Comparison of ENCODE assay signal across 18 cellular contexts in the genomic region with DNA sequence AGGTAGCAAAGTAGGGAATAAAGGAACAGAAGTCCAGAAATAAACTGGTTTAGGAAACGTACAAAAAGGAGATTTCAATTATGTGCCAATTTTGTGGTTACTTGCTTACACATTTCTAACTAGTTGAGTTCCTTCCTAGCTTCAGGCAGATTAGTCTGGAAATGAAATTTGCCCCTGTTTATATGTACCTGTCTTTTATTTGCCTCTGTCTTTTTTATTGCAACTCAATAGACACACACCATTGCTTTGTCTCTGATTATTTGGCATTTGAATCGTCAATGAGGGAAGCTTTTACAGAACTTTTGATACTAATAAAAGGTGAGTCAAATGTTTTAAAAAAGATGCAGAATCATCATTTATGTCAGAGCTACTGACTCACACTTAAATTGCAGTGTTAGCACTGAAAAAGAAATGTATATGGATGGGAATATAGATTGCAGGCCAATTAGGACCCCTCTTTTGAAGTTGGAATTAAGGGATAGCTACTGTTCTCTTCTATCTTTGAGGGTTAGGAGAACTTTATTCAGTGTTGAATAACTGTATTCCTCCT.
"Had no signal": no experiment of that assay in that cellular context is flagged by ENCODE, and none has a peak within 500 bp of the region (broad histone marks: within the 10 kb centered on the region; RNA-seq: fewer than 3 reads in every experiment).

No MANE protein-coding gene starts in this region.

- H3K4me3 Mint-ChIP-seq: activated CD4-positive, alpha-beta T cell treated with anti-CD3 and anti-CD28 coated beads, Interleukin-2, amount 10 ng/mL, durations not matched to agents 7 days and 5 days; activated naive CD8-positive, alpha-beta T cell treated with anti-CD3 and anti-CD28 coated beads, Interleukin-2, amount 10 ng/mL, durations not matched to agents 7 days and 5 days; endodermal cell; neural crest cell; T-helper 2 cell treated with Interferon-gamma antibody and Interleukin-4, amounts not matched to agents 5 μg/mL and 100 μg/mL, for 36 hours had no signal

- H3K27me3 Mint-ChIP-seq: activated CD4-positive, alpha-beta T cell treated with anti-CD3 and anti-CD28 coated beads, Interleukin-2, amount 10 ng/mL, durations not matched to agents 7 days and 5 days; activated naive CD8-positive, alpha-beta T cell treated with anti-CD3 and anti-CD28 coated beads, Interleukin-2, amount 10 ng/mL, durations not matched to agents 7 days and 5 days had no signal

- H3K27ac Mint-ChIP-seq: activated CD4-positive, alpha-beta T cell treated with anti-CD3 and anti-CD28 coated beads, Interleukin-2, amount 10 ng/mL, durations not matched to agents 7 days and 5 days; activated naive CD8-positive, alpha-beta T cell treated with anti-CD3 and anti-CD28 coated beads, Interleukin-2, amount 10 ng/mL, durations not matched to agents 7 days and 5 days; endodermal cell; T-helper 2 cell treated with Interferon-gamma antibody and Interleukin-4, amounts not matched to agents 5 μg/mL and 100 μg/mL, for 36 hours had no signal

- H3K4me3 ChIP-seq: psoas muscle, sigmoid colon, spleen, stomach, thoracic aorta had no signal

- ATAC-seq: left ventricle myocardium superior had no signal

- H3K9me3 Mint-ChIP-seq: activated CD4-positive, alpha-beta T cell treated with anti-CD3 and anti-CD28 coated beads, Interleukin-2, amount 10 ng/mL, durations not matched to agents 7 days and 5 days; activated naive CD8-positive, alpha-beta T cell treated with anti-CD3 and anti-CD28 coated beads, Interleukin-2, amount 10 ng/mL, durations not matched to agents 7 days and 5 days; endodermal cell; neural crest cell; T-helper 2 cell treated with Interferon-gamma antibody and Interleukin-4, amounts not matched to agents 5 μg/mL and 100 μg/mL, for 36 hours had no signal

- DNase-seq: activated CD4-positive, alpha-beta T cell treated with anti-CD3 and anti-CD28 coated beads, Interleukin-2, amount 10 ng/mL, durations not matched to agents 7 days and 5 days; activated naive CD4-positive, alpha-beta T cell; activated naive CD8-positive, alpha-beta T cell treated with anti-CD3 and anti-CD28 coated beads, Interleukin-2, amount 10 ng/mL, durations not matched to agents 7 days and 5 days; brain microvascular endothelial cell; cerebellar nuclear complex; dermis blood vessel endothelial cell; endodermal cell; erythroblast; hypothalamus; kidney; left ventricle myocardium superior; psoas muscle; sigmoid colon; spleen; stomach had no signal
